Comparison of ENCODE assay signal across 8 cellular contexts in genomic region chr17:181213-182163, GRCh38. TPM values are rescaled to one million over a fixed set of nuclear protein-coding genes. Genes with fewer than 3 reads are reported as not detected.
DNase-seq lines count a peak whose midpoint lies in the region; ATAC-seq lines count a peak whose summit lies in the region.

DOC2B (minus strand) TSS chr17:181650; CDS start chr17:181479, 171 bp downstream.

- POLR2A ChIA-PET in CD4-positive, alpha-beta memory T cell (lab: Charles Lee; ENCODE audit: partially characterized antibody): no interaction called here

- H3K36me3 Mint-ChIP-seq in CD4-positive, alpha-beta memory T cell: no peaks in the 10 kb centered on the region

- ATAC-seq in HG03439 (IDR thresholded peaks at IDR 0.05; ENCODE audit: unreplicated experiment) (no peak), HG03571 (IDR thresholded peaks at IDR 0.05; ENCODE audit: unreplicated experiment) (no peak)

- H3K4me1 ChIP-seq in CD4-positive, alpha-beta memory T cell (ENCODE audit: insufficient read depth, low read length): peaks cover 7% of the 10 kb centered on the region
- H3K4me1 ChIP-seq in ectodermal cell (ENCODE audit: control insufficient read depth, insufficient read depth, low read length): peaks cover 14% of the 10 kb centered on the region

- no peak within 1 kb of the TSS for H3K27ac ChIP-seq in CD4-positive, alpha-beta memory T cell (ENCODE audit: low read depth, low read length)
- no peak within 1 kb of the TSS for H3K27ac ChIP-seq in ectodermal cell (ENCODE audit: insufficient read depth, low read depth, low read length, poor library complexity, severe bottlenecking)

- no peak for DNase-seq in CD4-positive, alpha-beta memory T cell
- DNase-seq in NCI-H774 (lab: John Stamatoyannopoulos, UW) (peak; percentile 5), lung microvascular endothelial cell (ENCODE audit: low read depth in 2 of 2) (peak; percentile 63 to 84), stromal cell of bone marrow (ENCODE audit: low read depth) (peak; percentile 7), MV-4-11 (lab: John Stamatoyannopoulos, UW) (no peak)

- peak within 1 kb of the TSS; percentile 64 to 84 (median 72) for H3K4me3 Mint-ChIP-seq in CD4-positive, alpha-beta memory T cell

- H3K27ac Mint-ChIP-seq in CD4-positive, alpha-beta memory T cell: no peak within 1 kb of the TSS

- H3K4me3 ChIP-seq in CD4-positive, alpha-beta memory T cell (ENCODE audit: low read length in 2 of 2): no peak within 1 kb of the TSS
- H3K4me3 ChIP-seq in ectodermal cell (ENCODE audit: insufficient read depth, low read depth, low read length): peak within 1 kb of the TSS; percentile 35

- no peaks in the 10 kb centered on the region for H3K36me3 ChIP-seq in CD4-positive, alpha-beta memory T cell (ENCODE audit: insufficient read depth, low read length)
- no peaks in the 10 kb centered on the region for H3K36me3 ChIP-seq in ectodermal cell (ENCODE audit: control insufficient read depth, insufficient read depth, low read length)

- H3K27me3 ChIP-seq in CD4-positive, alpha-beta memory T cell (ENCODE audit: insufficient read depth, low read length): peaks cover 9% of the 10 kb centered on the region
- H3K27me3 ChIP-seq in ectodermal cell (ENCODE audit: control insufficient read depth, insufficient read depth, low read length, poor library complexity, severe bottlenecking): peaks cover 86% of the 10 kb centered on the region

- CTCF ChIA-PET in CD4-positive, alpha-beta memory T cell (lab: Charles Lee; ENCODE audit: partially characterized antibody): no interaction called here

- intact Hi-C loops in CD4-positive, alpha-beta memory T cell (cut with micrococcal nuclease): no loop called here

- H3K9me3 ChIP-seq in CD4-positive, alpha-beta memory T cell (ENCODE audit: control insufficient read depth in 1 of 2, low read length in 2 of 2): no peaks in the 10 kb centered on the region
- no peaks in the 10 kb centered on the region for H3K9me3 ChIP-seq in ectodermal cell (ENCODE audit: control insufficient read depth, low read length)

- H3K27me3 Mint-ChIP-seq in CD4-positive, alpha-beta memory T cell: peaks cover 15 to 52% of the 10 kb centered on the region in 2 donors

- H3K4me1 Mint-ChIP-seq in CD4-positive, alpha-beta memory T cell: peaks cover 6 to 22% (median 19%) of the 10 kb centered on the region in 4 donors

- H3K9me3 Mint-ChIP-seq in CD4-positive, alpha-beta memory T cell: peaks cover 0 to 5% (median 0%) of the 10 kb centered on the region in 8 donors

- 12 to 13% methylated on average over 128 of the region's 128 CpGs for WGBS in ectodermal cell, 2 experiments

RNA-seq across cellular contexts. Expression of gene DOC2B, which starts in this region (rescaled TPM):
- under 1 TPM in 1 of 2 experiments, not detected in 1; 0.06 TPM for total RNA-seq in CD4-positive, alpha-beta memory T cell
- not detected for polyA plus RNA-seq in CD4-positive, alpha-beta memory T cell
- polyA plus RNA-seq in ectodermal cell (2013, experiment 1 of 4): 1.1 TPM
- polyA plus RNA-seq in ectodermal cell (2013, experiment 2 of 4): 1.7 TPM
- 1.1 TPM for polyA plus RNA-seq in ectodermal cell (2013, experiment 3 of 4)
- 2.2 TPM for polyA plus RNA-seq in ectodermal cell (2013, experiment 4 of 4)
- total RNA-seq in lung microvascular endothelial cell: 5.9 and 37.9 TPM in 2 replicates

Comparison
In these comparisons a context has a peak if more than half of its experiments do, and no peak if none do; other contexts are left out.
1. DNase-seq: peak in NCI-H774 (single experiment), lung microvascular endothelial cell (2 of 2) and stromal cell of bone marrow (single experiment); none in CD4-positive, alpha-beta memory T cell (0 of 5) and MV-4-11 (single experiment).